ENCODE assay signal across 28 cellular contexts in the genomic region with DNA sequence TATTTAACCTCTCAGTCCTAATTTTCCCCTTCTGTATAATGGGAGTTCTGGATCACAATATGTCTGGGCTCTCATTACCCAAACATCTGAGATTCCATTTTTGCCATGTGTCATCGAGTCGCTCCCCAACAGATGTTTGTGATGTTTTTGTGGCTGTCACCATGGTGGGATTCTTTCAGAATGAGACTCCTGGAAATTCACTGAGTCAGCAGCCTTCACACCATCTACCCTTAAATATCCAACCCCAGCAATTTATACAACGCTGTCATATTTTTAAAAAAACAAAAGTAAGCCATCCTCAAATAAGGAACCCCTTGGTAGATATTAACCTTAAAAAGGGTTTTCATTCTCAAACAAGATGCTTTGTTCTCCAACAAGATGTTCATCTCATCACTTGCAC. TPM values are rescaled to one million over a fixed set of nuclear protein-coding genes. Genes with fewer than 3 reads are reported as not detected.
"Had no signal": no experiment of that assay in that cellular context is flagged by ENCODE, and none has a peak within 500 bp of the region (broad histone marks: within the 10 kb centered on the region; RNA-seq: fewer than 3 reads in every experiment).

No MANE protein-coding gene starts in this region.

- ATAC-seq: naive thymus-derived CD4-positive, alpha-beta T cell; natural killer cell; psoas muscle; right cardiac atrium; sciatic nerve; stimulated activated effector memory CD8-positive, alpha-beta T cell treated with anti-CD3 and anti-CD28 coated beads, Interleukin-12 subunit alpha, Interleukin-12 subunit beta, amount 100 ng/mL, for 72 hours; stimulated activated naive B cell treated with anti-CD40 and anti-IgM and Interleukin-4, amounts not matched to agents 10 μg/mL and 1 μg/mL and 100 μg/mL, for 72 hours had no signal

- DNase-seq: naive thymus-derived CD4-positive, alpha-beta T cell; natural killer cell; ovary; posterior cingulate gyrus; psoas muscle; right cardiac atrium; stimulated activated CD4-positive, alpha-beta T cell treated with anti-CD3 and anti-CD28 coated beads, Interleukin-15, amount 100 ng/mL, for 24 hours; stimulated activated CD4-positive, alpha-beta T cell treated with anti-CD3 and anti-CD28 coated beads, Interleukin-2, amount 100 ng/mL, for 24 hours; stimulated activated CD4-positive, alpha-beta T cell treated with anti-CD3 and anti-CD28 coated beads, Interleukin-2, amount 100 ng/mL, for 48 hours; stimulated activated CD4-positive, alpha-beta T cell treated with anti-CD3 and anti-CD28 coated beads, Interleukin-4, amount 100 ng/mL, for 24 hours; stimulated activated naive B cell treated with anti-CD40 and anti-IgM and Interleukin-4, amounts not matched to agents 10 μg/mL and 1 μg/mL and 100 μg/mL, for 72 hours; stimulated activated naive CD4-positive, alpha-beta T cell treated with Interleukin-2 at 50 U/mL for 16 hours; stomach; thyroid gland; trophoblast cell; upper lobe of left lung had no signal

- FAIRE-seq: urothelium cell line had no signal

- H3K27ac ChIP-seq: neutrophil, ovary, parathyroid adenoma, psoas muscle, skin epidermis, stomach, thoracic aorta, thyroid gland, tibial nerve, upper lobe of left lung, vagina had no signal

- H3K27me3 ChIP-seq: neutrophil, ovary, stomach, thyroid gland, tibial nerve, upper lobe of left lung, vagina had no signal

- H3K79me2 ChIP-seq: parathyroid adenoma had no signal

- H3K9me3 ChIP-seq: neutrophil, ovary, psoas muscle, stomach, thoracic aorta, thyroid gland, tibial nerve, upper lobe of left lung, vagina had no signal

- H3K4me3 ChIP-seq: ovary, psoas muscle, skin epidermis, stomach, thoracic aorta, thyroid gland, tibial nerve, upper lobe of left lung, vagina had no signal

- H2AFZ ChIP-seq: parathyroid adenoma had no signal

- H3K36me3 ChIP-seq: neutrophil, ovary, stomach, thoracic aorta, thyroid gland, tibial nerve, upper lobe of left lung, vagina had no signal

- H3K4me1 ChIP-seq: parathyroid adenoma, psoas muscle, stomach, thyroid gland, tibial nerve, upper lobe of left lung, vagina had no signal

- H3K9ac ChIP-seq: parathyroid adenoma had no signal

RNA-seq across cellular contexts. Expression of gene NRSN1, which starts 20.9 kb away (rescaled TPM):
- total RNA-seq: naive thymus-derived CD4-positive, alpha-beta T cell; natural killer cell; omental fat pad; ovary; progenitor cell of endocrine pancreas; psoas muscle; right cardiac atrium; sciatic nerve; thoracic aorta; thyroid gland; tibial nerve; upper lobe of left lung; ureter had no signal
- polyA plus RNA-seq: naive thymus-derived CD4-positive, alpha-beta T cell had no signal
